Comparison of ENCODE assay signal across 2 cellular contexts in the genomic region with DNA sequence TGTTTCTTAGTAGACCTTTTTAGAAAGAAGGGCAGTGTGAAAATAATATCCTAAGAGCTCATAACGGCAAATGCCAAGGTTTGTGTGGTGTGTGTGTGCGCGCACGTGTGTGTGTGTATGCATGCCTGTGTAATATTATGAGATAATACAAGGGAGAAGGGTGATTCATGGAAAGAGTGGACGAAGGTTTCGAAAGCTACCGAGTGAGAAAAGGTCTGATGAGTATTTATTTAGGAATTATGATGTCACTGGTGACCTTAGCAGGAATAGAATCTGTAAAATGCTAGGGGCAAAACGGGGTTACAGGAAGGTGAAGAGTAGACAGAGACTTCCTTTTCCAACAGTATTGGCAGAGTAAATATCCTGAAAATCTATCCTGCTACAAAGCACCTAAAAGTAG.
TF ChIP-seq lines count a peak whose summit lies in the region.

No MANE protein-coding gene starts in this region.

TF ChIP-seq in SK-N-SH, 30 proteins besides CTCF, POLR2A, EP300 and RAD21 (continued from another document):
- 0 out of 2 replicates have a peak, but pooled peaks have one; percentile 22 for TF ChIP-seq ZBTB33 (IDR thresholded peaks at IDR 0.05; ENCODE audit: borderline replicate concordance, low read depth)

TF ChIP-seq in SK-N-SH treated with all-trans-retinoic acid at 6 μM for 48 hours, 23 proteins besides CTCF, POLR2A, EP300 and RAD21 (continued from another document):
- TF ChIP-seq TSHZ2 (CRISPR knock-in tag; IDR thresholded peaks at IDR 0.05): no peak
- no peak for TF ChIP-seq OSR1 (CRISPR knock-in tag; IDR thresholded peaks at IDR 0.05)
- no peak for TF ChIP-seq ZC3H10 (CRISPR knock-in tag; IDR thresholded peaks at IDR 0.05)
